In genomic region chr6:9007062-9007461, GRCh38 we compare ENCODE assay signal across 21 cellular contexts.
DNase-seq lines count a peak whose midpoint lies in the region; ATAC-seq and TF ChIP-seq lines count a peak whose summit lies in the region.
"Had no signal": no experiment of that assay in that cellular context is flagged by ENCODE, and none has a peak within 500 bp of the region (broad histone marks: within the 10 kb centered on the region; RNA-seq: fewer than 3 reads in every experiment).

No MANE protein-coding gene starts in this region.

- H3K9ac ChIP-seq in mesendoderm (ENCODE audit: low read length) = no peak overlapping the region
- H3K9ac ChIP-seq: BLaER1 treated with 17β-estradiol and CSF1 and Interleukin-3, amounts not matched to agents 10 nM and 100 nM had no signal

- H3K4me2 ChIP-seq in hepatocyte = no peak overlapping the region
- no peak overlapping the region for H3K4me2 ChIP-seq in mesendoderm (ENCODE audit: low read length)
- H3K4me2 ChIP-seq: A549; BLaER1 treated with 17β-estradiol and CSF1 and Interleukin-3, amounts not matched to agents 10 nM and 100 nM; GM23338 had no signal

- H3K9me3 ChIP-seq in hepatocyte (ENCODE audit: low read depth) = no peaks in the 10 kb centered on the region
- H3K9me3 ChIP-seq: A549; BLaER1 treated with 17β-estradiol and CSF1 and Interleukin-3, amounts not matched to agents 10 nM and 100 nM had no signal

- no peak overlapping the region for H3K4me3 ChIP-seq in hepatocyte
- H3K4me3 ChIP-seq in mesendoderm (ENCODE audit: low read length) = no peak overlapping the region
- H3K4me3 ChIP-seq: A549; BLaER1 treated with 17β-estradiol and CSF1 and Interleukin-3, amounts not matched to agents 10 nM and 100 nM; GM23338 had no signal

- H3K79me2 ChIP-seq in hepatocyte (no peaks in the 10 kb centered on the region), mesendoderm (ENCODE audit: control insufficient read depth, insufficient read depth, low read length) (no peaks in the 10 kb centered on the region)

- no peak overlapping the region for H3K18ac ChIP-seq in mesendoderm (ENCODE audit: low read length)

- H3K9me2 ChIP-seq in hepatocyte (replicated peaks; ENCODE audit: insufficient read depth) = no peaks in the 10 kb centered on the region

- H3K27ac ChIP-seq in hepatocyte (peak overlapping the region; percentile 11), mesendoderm (ENCODE audit: low read depth, low read length) (no peak overlapping the region)
- H3K27ac ChIP-seq: A549; BLaER1 treated with 17β-estradiol and CSF1 and Interleukin-3, amounts not matched to agents 10 nM and 100 nM had no signal

- no peak overlapping the region for H4K8ac ChIP-seq in mesendoderm (ENCODE audit: low read depth, low read length)

- H3K36me3 ChIP-seq in hepatocyte (replicated peaks; ENCODE audit: insufficient read depth, low read depth) (no peaks in the 10 kb centered on the region), mesendoderm (ENCODE audit: control insufficient read depth, insufficient read depth, low read length) (no peaks in the 10 kb centered on the region)
- H3K36me3 ChIP-seq: BE2C; BLaER1 treated with 17β-estradiol and CSF1 and Interleukin-3, amounts not matched to agents 10 nM and 100 nM had no signal

- H3K79me1 ChIP-seq in mesendoderm (ENCODE audit: low read length) = no peaks in the 10 kb centered on the region

- H4K20me1 ChIP-seq in hepatocyte (ENCODE audit: insufficient read depth, poor library complexity, severe bottlenecking) = no peaks in the 10 kb centered on the region
- H4K20me1 ChIP-seq: BLaER1 treated with 17β-estradiol and CSF1 and Interleukin-3, amounts not matched to agents 10 nM and 100 nM had no signal

- ATAC-seq in HG02973 (IDR thresholded peaks at IDR 0.05; ENCODE audit: unreplicated experiment) = no peak
- ATAC-seq: A549, GM23338, HCT116 had no signal

- H2BK120ac ChIP-seq in mesendoderm (ENCODE audit: low read depth, low read length) = no peak overlapping the region

- H3K23ac ChIP-seq in mesendoderm (ENCODE audit: low read length) = no peak overlapping the region

- no peak overlapping the region for H2AFZ ChIP-seq in hepatocyte
- H2AFZ ChIP-seq: GM23338 had no signal

- H3K4ac ChIP-seq in mesendoderm (ENCODE audit: low read depth, low read length) = no peak overlapping the region

- H2AK5ac ChIP-seq in mesendoderm (ENCODE audit: low read length) = no peak overlapping the region

- peak; percentile 89 for DNase-seq in NCI-H226
- DNase-seq in hepatocyte (ENCODE audit: low spot score) = peak; percentile 10
- DNase-seq in mesendoderm = peak; percentile 29
- no peak for DNase-seq in stimulated activated CD4-positive, alpha-beta T cell treated with anti-CD3 and anti-CD28 coated beads, Interleukin-2, amount 100 ng/mL, for 48 hours
- no peak for DNase-seq in activated effector memory CD4-positive, alpha-beta T cell treated with anti-CD3 and anti-CD28 coated beads, Interleukin-2, amount 50 U/mL, for 16 hours
- DNase-seq: 8988T; ACHN; AML-193; BE2C; Calu3; CD4-positive, alpha-beta T cell; CD8-positive, alpha-beta memory T cell; DMS53; DMS79 treated with DMSO at 0.1 percent for 48 hours; GF-D8; H9 had no signal

- no peak overlapping the region for H3K56ac ChIP-seq in mesendoderm (ENCODE audit: low read length)

- H2BK5ac ChIP-seq in mesendoderm (ENCODE audit: low read length) = no peak overlapping the region

- H2BK15ac ChIP-seq in mesendoderm (replicated peaks; ENCODE audit: low read depth) = no peak overlapping the region

- H4K5ac ChIP-seq in mesendoderm (ENCODE audit: low read length) = no peak overlapping the region

- H3K27me3 ChIP-seq in hepatocyte (no peaks in the 10 kb centered on the region), mesendoderm (ENCODE audit: insufficient read depth, low read length, poor library complexity) (no peaks in the 10 kb centered on the region)
- H3K27me3 ChIP-seq: BE2C; BLaER1 treated with 17β-estradiol and CSF1 and Interleukin-3, amounts not matched to agents 10 nM and 100 nM had no signal

- 61% methylated on average over 4 of the region's 4 CpGs for WGBS in hepatocyte (ENCODE audit: low lambda C conversion rate, missing lambda C conversion rate)
- no CpG with 5 or more reads among the region's 4 CpGs for WGBS in mesendoderm (ENCODE audit: extremely low coverage, insufficient coverage, low lambda C conversion rate)

- no peak for TF ChIP-seq CTCF in hepatocyte (IDR thresholded peaks at IDR 0.05; ENCODE audit: poor library complexity)

- no peaks in the 10 kb centered on the region for H3K4me1 ChIP-seq in hepatocyte (ENCODE audit: insufficient read depth)
- H3K4me1 ChIP-seq in mesendoderm (ENCODE audit: control insufficient read depth, low read depth, low read length) = no peaks in the 10 kb centered on the region
- H3K4me1 ChIP-seq: A549; BE2C; BLaER1 treated with 17β-estradiol and CSF1 and Interleukin-3, amounts not matched to agents 10 nM and 100 nM had no signal

Comparison
In these comparisons a context has a peak if more than half of its experiments do, and no peak if none do; other contexts are left out.
1. DNase-seq: peak in NCI-H226 (single experiment), hepatocyte (single experiment) and mesendoderm (single experiment); none in stimulated activated CD4-positive, alpha-beta T cell treated with anti-CD3 and anti-CD28 coated beads, Interleukin-2, amount 100 ng/mL, for 48 hours (0 of 2) and activated effector memory CD4-positive, alpha-beta T cell treated with anti-CD3 and anti-CD28 coated beads, Interleukin-2, amount 50 U/mL, for 16 hours (single experiment).